10 cellular contexts compared by ENCODE assay signal in genomic region chr7:82050134-82050533, GRCh38.
DNase-seq lines count a peak whose midpoint lies in the region; ATAC-seq, FAIRE-seq and TF ChIP-seq lines count a peak whose summit lies in the region.
"Had no signal": no experiment of that assay in that cellular context is flagged by ENCODE, and none has a peak within 500 bp of the region (broad histone marks: within the 10 kb centered on the region; RNA-seq: fewer than 3 reads in every experiment).

No MANE protein-coding gene starts in this region.

- FAIRE-seq in islet of Langerhans (lab: Jason Lieb, UNC), result peak; percentile 30
- FAIRE-seq: H1 had no signal

- H3K27me3 ChIP-seq in heart right ventricle, result no peaks in the 10 kb centered on the region
- H3K27me3 ChIP-seq in aorta (ENCODE audit: control insufficient read depth in 1 of 2, insufficient read depth in 2 of 2, low read length in 1 of 2), result no peaks in the 10 kb centered on the region

- peak overlapping the region in 2 of 10 donors; percentile 2 to 32 for H3K27ac ChIP-seq in heart right ventricle
- no peak overlapping the region for H3K27ac ChIP-seq in aorta (ENCODE audit: low read depth in 1 of 2, low read length in 2 of 2)

- H3K9me3 ChIP-seq in heart right ventricle (no peaks in the 10 kb centered on the region), aorta (ENCODE audit: control insufficient read depth, low read length) (no peaks in the 10 kb centered on the region)

- no peak overlapping the region for H3K4me3 ChIP-seq in heart right ventricle
- H3K4me3 ChIP-seq in aorta (ENCODE audit: low read length in 2 of 2), result no peak overlapping the region

- DNase-seq in heart right ventricle (no peak), cardiac septum (ENCODE audit: low spot score) (no peak), SW480 (ENCODE audit: low spot score) (peak; percentile 94), aorta (no peak), GM13977 (ENCODE audit: low spot score) (no peak)
- DNase-seq: stimulated activated naive CD8-positive, alpha-beta T cell treated with anti-CD3 and anti-CD28 coated beads, Interleukin-15, Interleukin-2, amounts not matched to agents 100 U/mL and 50 U/mL, for 24 hours had no signal

- ATAC-seq in heart right ventricle (peak in 6 of 8 donors; percentile 44 to 72 (median 62)), aorta (ENCODE audit: low FRiP score) (peak; percentile 38), GM19328 (IDR thresholded peaks at IDR 0.05; ENCODE audit: unreplicated experiment) (no peak), HG03439 (IDR thresholded peaks at IDR 0.05; ENCODE audit: unreplicated experiment) (no peak)
- ATAC-seq: stimulated activated naive CD8-positive, alpha-beta T cell treated with anti-CD3 and anti-CD28 coated beads, Interleukin-15, Interleukin-2, amounts not matched to agents 100 U/mL and 50 U/mL, for 24 hours had no signal

- no peaks in the 10 kb centered on the region for H3K36me3 ChIP-seq in heart right ventricle
- no peaks in the 10 kb centered on the region for H3K36me3 ChIP-seq in aorta (ENCODE audit: control insufficient read depth in 1 of 2, insufficient read depth in 2 of 2, low read length in 1 of 2)

- TF ChIP-seq CTCF in heart right ventricle (IDR thresholded peaks at IDR 0.05) (no peak), GM13977 (IDR thresholded peaks at IDR 0.05; ENCODE audit: extremely low read depth, insufficient read depth, missing control alignments) (no peak)

- in situ Hi-C loops in GM13977 (cut with MboI; ENCODE audit: low pct_unique_long_range_greater_than_20kb, low sequenced_read_pairs, unreplicated experiment), result loop anchor here (25.0 kb wide), 1 partner anchor 512 kb away; no protein-coding TSS in a partner anchor

- H3K4me1 ChIP-seq in heart right ventricle (peaks cover 0 to 31% (median 12%) of the 10 kb centered on the region in 9 donors), aorta (ENCODE audit: control insufficient read depth in 1 of 2, insufficient read depth in 2 of 2, low read length in 2 of 2) (no peaks in the 10 kb centered on the region)

- intact Hi-C loops in heart right ventricle (cut with DNase I), result no loop called here
- intact Hi-C loops in cardiac septum (cut with DNase I), result no loop called here
- intact Hi-C loops in aorta (cut with DNase I), result loop anchor here in 1 of 2 donors (10.0 kb wide), 1 partner anchor 185 kb away; no protein-coding TSS in a partner anchor

Comparison
In these comparisons a context has a peak if more than half of its experiments do, and no peak if none do; other contexts are left out.
1. ATAC-seq: peak in heart right ventricle (6 of 8) and aorta (single experiment); none in GM19328 (single experiment) and HG03439 (single experiment).